18 cellular contexts compared by ENCODE assay signal in genomic region chr17:6508519-6509294, GRCh38. TPM values are rescaled to one million over a fixed set of nuclear protein-coding genes. Genes with fewer than 3 reads are reported as not detected.
DNase-seq lines count a peak whose midpoint lies in the region; ATAC-seq and TF ChIP-seq lines count a peak whose summit lies in the region.
"Had no signal": no experiment of that assay in that cellular context is flagged by ENCODE, and none has a peak within 500 bp of the region (broad histone marks: within the 10 kb centered on the region; RNA-seq: fewer than 3 reads in every experiment).

No MANE protein-coding gene starts in this region.

- H3K27ac ChIP-seq in WERI-Rb-1 (peak overlapping the region; percentile 12; the same call in 1 of the 2 replicates), suprapubic skin (peak overlapping the region; percentile 53)
- H3K27ac ChIP-seq: breast epithelium, right atrium auricular region, SJCRH30, thoracic aorta had no signal

- ATAC-seq in GM21717 (IDR thresholded peaks at IDR 0.05; ENCODE audit: unreplicated experiment) (no peak), HG02852 (IDR thresholded peaks at IDR 0.05; ENCODE audit: unreplicated experiment) (no peak)
- ATAC-seq in activated T-helper 17 cell treated with anti-CD3 and anti-CD28 coated beads, Interleukin-2, amount 50 U/mL, for 72 hours (replicated peaks), result no peak
- ATAC-seq: activated naive CD4-positive, alpha-beta T cell treated with anti-CD3 and anti-CD28 coated beads, Interleukin-2, amount 50 U/mL, for 72 hours; left colon; natural killer cell had no signal

- peaks cover 7% of the 10 kb centered on the region for H3K27me3 Mint-ChIP-seq in activated T-helper 17 cell treated with anti-CD3 and anti-CD28 coated beads, Interleukin-2, amount 50 U/mL, for 72 hours

- no peaks in the 10 kb centered on the region for H3K36me3 ChIP-seq in WERI-Rb-1
- no peaks in the 10 kb centered on the region for H3K36me3 ChIP-seq in suprapubic skin
- H3K36me3 ChIP-seq: breast epithelium, right atrium auricular region, SJCRH30, thoracic aorta had no signal

- H3K27me3 ChIP-seq in WERI-Rb-1 (ENCODE audit: insufficient read depth, low read depth, severe bottlenecking), result no peaks in the 10 kb centered on the region
- H3K27me3 ChIP-seq in suprapubic skin, result no peaks in the 10 kb centered on the region
- H3K27me3 ChIP-seq: breast epithelium, right atrium auricular region, SJCRH30 had no signal

- H3K9me3 ChIP-seq in WERI-Rb-1 (ENCODE audit: severe bottlenecking) (no peaks in the 10 kb centered on the region), suprapubic skin (no peaks in the 10 kb centered on the region)
- H3K9me3 ChIP-seq: breast epithelium, right atrium auricular region, SJCRH30, thoracic aorta had no signal

- no peak overlapping the region for H3K4me3 ChIP-seq in WERI-Rb-1 (ENCODE audit: low read depth, low read length)
- H3K4me3 ChIP-seq in suprapubic skin, result no peak overlapping the region
- H3K4me3 ChIP-seq: breast epithelium, right atrium auricular region, SJCRH30, thoracic aorta had no signal

- no peaks in the 10 kb centered on the region for H3K9me3 Mint-ChIP-seq in activated T-helper 17 cell treated with anti-CD3 and anti-CD28 coated beads, Interleukin-2, amount 50 U/mL, for 72 hours
- H3K9me3 Mint-ChIP-seq: activated CD4-positive, alpha-beta T cell treated with anti-CD3 and anti-CD28 coated beads, Interleukin-2, amount 10 ng/mL, durations not matched to agents 24 days and 14 days; activated naive CD4-positive, alpha-beta T cell treated with anti-CD3 and anti-CD28 coated beads, Interleukin-2, amount 50 U/mL, for 72 hours; natural killer cell had no signal

- H3K36me3 Mint-ChIP-seq in activated T-helper 17 cell treated with anti-CD3 and anti-CD28 coated beads, Interleukin-2, amount 50 U/mL, for 72 hours (ENCODE audit: low read depth), result no peaks in the 10 kb centered on the region
- H3K36me3 Mint-ChIP-seq: activated naive CD4-positive, alpha-beta T cell treated with anti-CD3 and anti-CD28 coated beads, Interleukin-2, amount 50 U/mL, for 72 hours; natural killer cell had no signal

- H3K27ac Mint-ChIP-seq in activated T-helper 17 cell treated with anti-CD3 and anti-CD28 coated beads, Interleukin-2, amount 50 U/mL, for 72 hours, result no peak overlapping the region
- H3K27ac Mint-ChIP-seq: activated CD4-positive, alpha-beta T cell treated with anti-CD3 and anti-CD28 coated beads, Interleukin-2, amount 10 ng/mL, durations not matched to agents 24 days and 14 days; activated naive CD4-positive, alpha-beta T cell treated with anti-CD3 and anti-CD28 coated beads, Interleukin-2, amount 50 U/mL, for 72 hours; natural killer cell had no signal

- DNase-seq in NCI-H146 (lab: John Stamatoyannopoulos, UW) (peak; percentile 57), NCI-H146 treated with DMSO at 0.1 percent for 48 hours (lab: John Stamatoyannopoulos, UW; ENCODE audit: unreplicated experiment) (no peak), WERI-Rb-1 (peak; percentile 75), medulla oblongata (ENCODE audit: extremely low spot score) (peak; percentile 33), suprapubic skin (ENCODE audit: low spot score in 2 of 2) (peak in 1 of 2 donors; percentile 76)
- DNase-seq: activated CD4-positive, alpha-beta T cell treated with anti-CD3 and anti-CD28 coated beads, Interleukin-2, amount 10 ng/mL, durations not matched to agents 24 days and 14 days; hippocampal formation; natural killer cell; NCI-H2081 had no signal

- no peak for TF ChIP-seq POLR2A in suprapubic skin (IDR thresholded peaks at IDR 0.05)

- peaks cover 29% of the 10 kb centered on the region for H3K4me1 ChIP-seq in suprapubic skin
- H3K4me1 ChIP-seq: breast epithelium, right atrium auricular region, SJCRH30 had no signal

- no peak for TF ChIP-seq CTCF in WERI-Rb-1 (IDR thresholded peaks at IDR 0.05; ENCODE audit: low read depth, low read length)
- TF ChIP-seq CTCF in suprapubic skin (IDR thresholded peaks at IDR 0.05), result no peak

- H3K4me3 Mint-ChIP-seq in activated T-helper 17 cell treated with anti-CD3 and anti-CD28 coated beads, Interleukin-2, amount 50 U/mL, for 72 hours, result no peak overlapping the region
- H3K4me3 Mint-ChIP-seq: activated CD4-positive, alpha-beta T cell treated with anti-CD3 and anti-CD28 coated beads, Interleukin-2, amount 10 ng/mL, durations not matched to agents 24 days and 14 days; natural killer cell had no signal

- 65% methylated on average over 13 of the region's 17 CpGs for WGBS in suprapubic skin

- no peaks in the 10 kb centered on the region for H3K4me1 Mint-ChIP-seq in activated T-helper 17 cell treated with anti-CD3 and anti-CD28 coated beads, Interleukin-2, amount 50 U/mL, for 72 hours
- H3K4me1 Mint-ChIP-seq: activated CD4-positive, alpha-beta T cell treated with anti-CD3 and anti-CD28 coated beads, Interleukin-2, amount 10 ng/mL, durations not matched to agents 24 days and 14 days; natural killer cell had no signal

- no peak for TF ChIP-seq EP300 in suprapubic skin (IDR thresholded peaks at IDR 0.05)

RNA-seq across cellular contexts. Expression of gene PITPNM3, which starts 47.6 kb away (rescaled TPM):
- total RNA-seq in suprapubic skin, result 10 to 100 TPM; 16.4 to 31.1 (median 19.2) TPM
- total RNA-seq in activated T-helper 17 cell treated with anti-CD3 and anti-CD28 coated beads, Interleukin-2, amount 50 U/mL, for 72 hours, result 1 to 10 TPM in 1 of 2 donors, under 1 TPM in 1; 0.73 to 1.4 TPM

Comparison
In these comparisons a context has a peak if more than half of its experiments do, and no peak if none do; other contexts are left out.
1. RNA of gene PITPNM3, which starts 47.6 kb away (total RNA-seq): 16.4 to 31.1 TPM in suprapubic skin; 0.73 to 1.4 TPM in activated T-helper 17 cell treated with anti-CD3 and anti-CD28 coated beads, Interleukin-2, amount 50 U/mL, for 72 hours; every median in the first group is over 4 times any median in the second.